In genomic region chr15:55260562-55261131, GRCh38 we compare ENCODE assay signal across 14 cellular contexts.
"Had no signal": no experiment of that assay in that cellular context is flagged by ENCODE, and none has a peak within 500 bp of the region (broad histone marks: within the 10 kb centered on the region; RNA-seq: fewer than 3 reads in every experiment).

No MANE protein-coding gene starts in this region.

- ATAC-seq: activated T-cell treated with anti-CD3 and anti-CD28 coated beads, Interleukin-2, amount 50 U/mL, for 72 hours; gastroesophageal sphincter; heart right ventricle; left colon; stimulated activated memory B cell treated with anti-CD40 and anti-IgM and Interleukin-4, amounts not matched to agents 10 μg/mL and 1 μg/mL and 100 μg/mL, for 72 hours had no signal

- H3K4me3 Mint-ChIP-seq: activated CD4-positive, alpha-beta T cell treated with anti-CD3 and anti-CD28 coated beads, Interleukin-2, amount 10 ng/mL, durations not matched to agents 7 days and 5 days; activated T-cell treated with anti-CD3 and anti-CD28 coated beads, Interleukin-2, amount 50 U/mL, for 72 hours; stimulated activated memory B cell treated with anti-CD40 and anti-IgM and Interleukin-4, amounts not matched to agents 10 μg/mL and 1 μg/mL and 100 μg/mL, for 72 hours had no signal

- H3K27ac Mint-ChIP-seq: activated CD4-positive, alpha-beta T cell treated with anti-CD3 and anti-CD28 coated beads, Interleukin-2, amount 10 ng/mL, durations not matched to agents 7 days and 5 days; activated T-cell treated with anti-CD3 and anti-CD28 coated beads, Interleukin-2, amount 50 U/mL, for 72 hours; stimulated activated memory B cell treated with anti-CD40 and anti-IgM and Interleukin-4, amounts not matched to agents 10 μg/mL and 1 μg/mL and 100 μg/mL, for 72 hours had no signal

- DNase-seq: activated CD4-positive, alpha-beta T cell treated with anti-CD3 and anti-CD28 coated beads, Interleukin-2, amount 10 ng/mL, durations not matched to agents 7 days and 5 days; activated CD4-positive, CD25-positive, alpha-beta regulatory T cell; activated gamma-delta T cell treated with Interleukin-2 at 50 U/mL for 16 hours; activated T-cell treated with anti-CD3 and anti-CD28 coated beads, Interleukin-2, amount 50 U/mL, for 72 hours; dorsolateral prefrontal cortex; heart right ventricle; left colon; mammary epithelial cell; posterior cingulate gyrus; substantia nigra; SW 1271; uterus had no signal

- H3K9me3 Mint-ChIP-seq: activated T-cell treated with anti-CD3 and anti-CD28 coated beads, Interleukin-2, amount 50 U/mL, for 72 hours had no signal

- H3K27me3 Mint-ChIP-seq: activated CD4-positive, alpha-beta T cell treated with anti-CD3 and anti-CD28 coated beads, Interleukin-2, amount 10 ng/mL, durations not matched to agents 7 days and 5 days; stimulated activated memory B cell treated with anti-CD40 and anti-IgM and Interleukin-4, amounts not matched to agents 10 μg/mL and 1 μg/mL and 100 μg/mL, for 72 hours had no signal
